In genomic region chrX:13492286-13492685, GRCh38 we compare ENCODE assay signal across 27 cellular contexts.
"Had no signal": no experiment of that assay in that cellular context is flagged by ENCODE, and none has a peak within 500 bp of the region (broad histone marks: within the 10 kb centered on the region; RNA-seq: fewer than 3 reads in every experiment).

No MANE protein-coding gene starts in this region.

- H3K4me3 Mint-ChIP-seq: activated CD4-positive, alpha-beta T cell treated with anti-CD3 and anti-CD28 coated beads, Interleukin-2, amount 10 ng/mL, durations not matched to agents 24 days and 14 days; activated CD8-positive, alpha-beta memory T cell treated with anti-CD3 and anti-CD28 coated beads, Interleukin-2, amount 10 ng/mL, durations not matched to agents 7 days and 5 days; activated naive CD8-positive, alpha-beta T cell treated with anti-CD3 and anti-CD28 coated beads, Interleukin-2, amount 50 U/mL, for 24 hours; activated T-cell treated with anti-CD3 and anti-CD28 coated beads, Interleukin-2, amount 50 U/mL, for 24 hours; activated T-helper 1 cell treated with anti-CD3 and anti-CD28 coated beads, Interleukin-12 subunit alpha, Interleukin-12 subunit beta, Interleukin-2, Interleukin-4 antibody, amounts not matched to agents 30 ng/mL and 10 ng/mL and 1 ng/mL, durations not matched to agents 14 hours and 24 hours and 36 hours; brain; central memory CD8-positive, alpha-beta T cell had no signal

- H3K9me3 ChIP-seq: ascending aorta, Peyer's patch, SJCRH30, SK-N-SH had no signal

- H3K27ac Mint-ChIP-seq: activated CD4-positive, alpha-beta T cell treated with anti-CD3 and anti-CD28 coated beads, Interleukin-2, amount 10 ng/mL, durations not matched to agents 24 days and 14 days; activated CD8-positive, alpha-beta memory T cell treated with anti-CD3 and anti-CD28 coated beads, Interleukin-2, amount 10 ng/mL, durations not matched to agents 7 days and 5 days; activated naive CD4-positive, alpha-beta T cell treated with anti-CD3 and anti-CD28 coated beads, Interleukin-2, amount 50 U/mL, for 72 hours; activated naive CD8-positive, alpha-beta T cell treated with anti-CD3 and anti-CD28 coated beads, Interleukin-2, amount 50 U/mL, for 24 hours; activated T-cell treated with anti-CD3 and anti-CD28 coated beads, Interleukin-2, amount 50 U/mL, for 24 hours; activated T-helper 1 cell treated with anti-CD3 and anti-CD28 coated beads, Interleukin-12 subunit alpha, Interleukin-12 subunit beta, Interleukin-2, Interleukin-4 antibody, amounts not matched to agents 30 ng/mL and 10 ng/mL and 1 ng/mL, durations not matched to agents 14 hours and 24 hours and 36 hours; brain had no signal

- H3K27me3 ChIP-seq: ascending aorta, Peyer's patch, SJCRH30 had no signal

- ATAC-seq: activated CD8-positive, alpha-beta memory T cell treated with anti-CD3 and anti-CD28 coated beads, Interleukin-2, amount 10 ng/mL, durations not matched to agents 7 days and 5 days; activated naive CD4-positive, alpha-beta T cell treated with anti-CD3 and anti-CD28 coated beads, Interleukin-2, amount 50 U/mL, for 72 hours; activated naive CD8-positive, alpha-beta T cell treated with anti-CD3 and anti-CD28 coated beads, Interleukin-2, amount 50 U/mL, for 24 hours had no signal

- H3K27ac ChIP-seq: ascending aorta, Peyer's patch, RWPE1, SJCRH30 had no signal

- H3K4me2 ChIP-seq: SK-N-SH had no signal

- H3K36me3 Mint-ChIP-seq: activated CD8-positive, alpha-beta memory T cell treated with anti-CD3 and anti-CD28 coated beads, Interleukin-2, amount 10 ng/mL, durations not matched to agents 7 days and 5 days; activated naive CD4-positive, alpha-beta T cell treated with anti-CD3 and anti-CD28 coated beads, Interleukin-2, amount 50 U/mL, for 72 hours; brain had no signal

- DNase-seq: activated CD4-positive, alpha-beta T cell treated with anti-CD3 and anti-CD28 coated beads for 1 hour; activated CD4-positive, alpha-beta T cell treated with anti-CD3 and anti-CD28 coated beads, Interleukin-2, amount 10 ng/mL, durations not matched to agents 24 days and 14 days; activated CD4-positive, alpha-beta T cell treated with anti-CD3 and anti-CD28 coated beads, Interleukin-2, amount 50 U/mL, for 48 hours; activated CD8-positive, alpha-beta memory T cell treated with anti-CD3 and anti-CD28 coated beads, Interleukin-2, amount 10 ng/mL, durations not matched to agents 7 days and 5 days; activated effector memory CD4-positive, alpha-beta T cell treated with Interleukin-2 at 50 U/mL for 16 hours; activated naive CD4-positive, alpha-beta T cell; activated naive CD8-positive, alpha-beta T cell treated with anti-CD3 and anti-CD28 coated beads, Interleukin-2, amount 50 U/mL, for 24 hours; activated T-cell treated with anti-CD3 and anti-CD28 coated beads, Interleukin-2, amount 50 U/mL, for 24 hours; amniotic stem cell; NCI-H1048; NCI-H146; NCI-H187 treated with DMSO at 0.1 percent for 48 hours; NCI-H2081 treated with DMSO at 0.1 percent for 48 hours; NCI-H446; NCI-H524; NCI-H748 treated with DMSO at 0.1 percent for 48 hours; Peyer's patch; Right ventricle myocardium superior; SJCRH30; SK-N-SH; T-helper 1 cell had no signal

- H3K36me3 ChIP-seq: ascending aorta, Peyer's patch, SJCRH30 had no signal

- H3K27me3 Mint-ChIP-seq: activated CD4-positive, alpha-beta T cell treated with anti-CD3 and anti-CD28 coated beads, Interleukin-2, amount 10 ng/mL, durations not matched to agents 24 days and 14 days; activated CD8-positive, alpha-beta memory T cell treated with anti-CD3 and anti-CD28 coated beads, Interleukin-2, amount 10 ng/mL, durations not matched to agents 7 days and 5 days; activated naive CD8-positive, alpha-beta T cell treated with anti-CD3 and anti-CD28 coated beads, Interleukin-2, amount 50 U/mL, for 24 hours; central memory CD8-positive, alpha-beta T cell had no signal

- H3K9me3 Mint-ChIP-seq: activated CD4-positive, alpha-beta T cell treated with anti-CD3 and anti-CD28 coated beads, Interleukin-2, amount 10 ng/mL, durations not matched to agents 24 days and 14 days; activated naive CD4-positive, alpha-beta T cell treated with anti-CD3 and anti-CD28 coated beads, Interleukin-2, amount 50 U/mL, for 72 hours; activated naive CD8-positive, alpha-beta T cell treated with anti-CD3 and anti-CD28 coated beads, Interleukin-2, amount 50 U/mL, for 24 hours; activated T-cell treated with anti-CD3 and anti-CD28 coated beads, Interleukin-2, amount 50 U/mL, for 24 hours; activated T-helper 1 cell treated with anti-CD3 and anti-CD28 coated beads, Interleukin-12 subunit alpha, Interleukin-12 subunit beta, Interleukin-2, Interleukin-4 antibody, amounts not matched to agents 30 ng/mL and 10 ng/mL and 1 ng/mL, durations not matched to agents 14 hours and 24 hours and 36 hours; brain; central memory CD8-positive, alpha-beta T cell had no signal

- H3K4me3 ChIP-seq: ascending aorta, Peyer's patch, SJCRH30 had no signal

- H3K9ac ChIP-seq: SK-N-SH had no signal
